1 cellular context compared by ENCODE assay signal in the genomic region with DNA sequence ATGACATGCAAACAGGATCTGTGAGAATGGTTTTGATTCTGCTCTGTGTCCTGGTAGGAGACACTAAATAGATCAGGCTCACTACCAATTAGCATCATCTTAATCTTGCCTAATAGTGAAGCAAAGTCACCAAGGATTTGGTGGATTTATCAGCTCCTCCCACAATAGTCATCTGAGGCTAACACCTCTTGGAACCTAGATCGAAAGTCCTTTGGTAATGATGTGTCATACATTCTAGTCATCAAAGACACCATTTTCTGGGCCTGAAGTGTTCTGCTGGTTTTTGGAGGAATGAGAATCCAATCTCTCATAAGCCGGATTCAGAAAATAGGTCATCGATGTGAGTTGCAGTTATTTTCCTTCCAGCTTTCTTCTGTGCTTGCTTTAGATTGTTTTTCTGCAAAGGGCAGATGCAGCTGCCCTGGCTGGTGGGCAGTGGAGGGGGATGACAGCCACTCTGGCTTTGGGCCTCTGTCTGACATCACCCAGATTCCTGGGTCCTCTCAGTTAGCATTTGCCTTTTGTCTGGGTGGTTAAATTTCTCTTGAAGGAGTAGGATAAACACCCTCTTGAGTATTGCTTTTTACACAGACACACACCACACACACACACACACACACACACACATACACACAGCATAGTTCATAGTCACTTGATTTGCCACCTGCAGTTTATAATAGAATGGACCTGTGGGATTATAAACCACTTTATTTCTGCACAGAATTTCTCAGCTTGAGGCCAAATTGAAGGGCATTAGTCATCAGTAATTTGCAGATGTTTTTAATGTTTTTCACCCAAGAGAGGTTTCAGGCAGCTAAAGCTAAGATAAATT.
TF ChIP-seq lines count a peak whose summit lies in the region.

A gene with protein sequence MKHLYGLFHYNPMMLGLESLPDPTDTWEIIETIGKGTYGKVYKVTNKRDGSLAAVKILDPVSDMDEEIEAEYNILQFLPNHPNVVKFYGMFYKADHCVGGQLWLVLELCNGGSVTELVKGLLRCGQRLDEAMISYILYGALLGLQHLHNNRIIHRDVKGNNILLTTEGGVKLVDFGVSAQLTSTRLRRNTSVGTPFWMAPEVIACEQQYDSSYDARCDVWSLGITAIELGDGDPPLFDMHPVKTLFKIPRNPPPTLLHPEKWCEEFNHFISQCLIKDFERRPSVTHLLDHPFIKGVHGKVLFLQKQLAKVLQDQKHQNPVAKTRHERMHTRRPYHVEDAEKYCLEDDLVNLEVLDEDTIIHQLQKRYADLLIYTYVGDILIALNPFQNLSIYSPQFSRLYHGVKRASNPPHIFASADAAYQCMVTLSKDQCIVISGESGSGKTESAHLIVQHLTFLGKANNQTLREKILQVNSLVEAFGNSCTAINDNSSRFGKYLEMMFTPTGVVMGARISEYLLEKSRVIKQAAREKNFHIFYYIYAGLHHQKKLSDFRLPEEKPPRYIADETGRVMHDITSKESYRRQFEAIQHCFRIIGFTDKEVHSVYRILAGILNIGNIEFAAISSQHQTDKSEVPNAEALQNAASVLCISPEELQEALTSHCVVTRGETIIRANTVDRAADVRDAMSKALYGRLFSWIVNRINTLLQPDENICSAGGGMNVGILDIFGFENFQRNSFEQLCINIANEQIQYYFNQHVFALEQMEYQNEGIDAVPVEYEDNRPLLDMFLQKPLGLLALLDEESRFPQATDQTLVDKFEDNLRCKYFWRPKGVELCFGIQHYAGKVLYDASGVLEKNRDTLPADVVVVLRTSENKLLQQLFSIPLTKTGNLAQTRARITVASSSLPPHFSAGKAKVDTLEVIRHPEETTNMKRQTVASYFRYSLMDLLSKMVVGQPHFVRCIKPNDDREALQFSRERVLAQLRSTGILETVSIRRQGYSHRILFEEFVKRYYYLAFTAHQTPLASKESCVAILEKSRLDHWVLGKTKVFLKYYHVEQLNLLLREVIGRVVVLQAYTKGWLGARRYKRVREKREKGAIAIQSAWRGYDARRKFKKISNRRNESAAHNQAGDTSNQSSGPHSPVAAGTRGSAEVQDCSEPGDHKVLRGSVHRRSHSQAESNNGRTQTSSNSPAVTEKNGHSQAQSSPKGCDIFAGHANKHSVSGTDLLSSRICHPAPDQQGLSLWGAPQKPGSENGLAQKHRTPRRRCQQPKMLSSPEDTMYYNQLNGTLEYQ (N-terminal part only) (plus strand): TSS at position 198 of the 832 bp plus-strand sequence. CDS start 141 bp downstream, at position 339.

TF ChIP-seq in H1, 55 proteins besides CTCF, POLR2A, EP300 and RAD21:
- TF ChIP-seq PHF8 (conservative IDR thresholded peaks at IDR 0.05; ENCODE audit: low read depth, low read length), result no peak
- no peak for TF ChIP-seq YY1 (IDR thresholded peaks at IDR 0.05; ENCODE audit: low read depth, low read length)
- TF ChIP-seq TCF12 (IDR thresholded peaks at IDR 0.05; ENCODE audit: low read depth, low read length), result no peak
- TF ChIP-seq BRCA1 (IDR thresholded peaks at IDR 0.05; ENCODE audit: low read depth, low read length), result no peak
- TF ChIP-seq BACH1 (IDR thresholded peaks at IDR 0.05; ENCODE audit: low read length), result no peak
- no peak for TF ChIP-seq CBX5 (IDR thresholded peaks at IDR 0.05; ENCODE audit: low read depth, low read length)
- no peak for TF ChIP-seq SIRT6 (IDR thresholded peaks at IDR 0.05; ENCODE audit: low read length)
- no peak for TF ChIP-seq RBBP5 (IDR thresholded peaks at IDR 0.05; ENCODE audit: borderline replicate concordance, low read depth, low read length)
- TF ChIP-seq SIN3A (conservative IDR thresholded peaks at IDR 0.05 in 1 of 2, IDR thresholded peaks at IDR 0.05 in 1 of 2; ENCODE audit: low read depth in 1 of 2, low read length in 2 of 2), result no peak
- no peak for TF ChIP-seq KDM5A (IDR thresholded peaks at IDR 0.05; ENCODE audit: low read length)
- no peak for TF ChIP-seq HDAC6 (IDR thresholded peaks at IDR 0.05; ENCODE audit: low read depth, low read length)
- TF ChIP-seq, protein P1, sequence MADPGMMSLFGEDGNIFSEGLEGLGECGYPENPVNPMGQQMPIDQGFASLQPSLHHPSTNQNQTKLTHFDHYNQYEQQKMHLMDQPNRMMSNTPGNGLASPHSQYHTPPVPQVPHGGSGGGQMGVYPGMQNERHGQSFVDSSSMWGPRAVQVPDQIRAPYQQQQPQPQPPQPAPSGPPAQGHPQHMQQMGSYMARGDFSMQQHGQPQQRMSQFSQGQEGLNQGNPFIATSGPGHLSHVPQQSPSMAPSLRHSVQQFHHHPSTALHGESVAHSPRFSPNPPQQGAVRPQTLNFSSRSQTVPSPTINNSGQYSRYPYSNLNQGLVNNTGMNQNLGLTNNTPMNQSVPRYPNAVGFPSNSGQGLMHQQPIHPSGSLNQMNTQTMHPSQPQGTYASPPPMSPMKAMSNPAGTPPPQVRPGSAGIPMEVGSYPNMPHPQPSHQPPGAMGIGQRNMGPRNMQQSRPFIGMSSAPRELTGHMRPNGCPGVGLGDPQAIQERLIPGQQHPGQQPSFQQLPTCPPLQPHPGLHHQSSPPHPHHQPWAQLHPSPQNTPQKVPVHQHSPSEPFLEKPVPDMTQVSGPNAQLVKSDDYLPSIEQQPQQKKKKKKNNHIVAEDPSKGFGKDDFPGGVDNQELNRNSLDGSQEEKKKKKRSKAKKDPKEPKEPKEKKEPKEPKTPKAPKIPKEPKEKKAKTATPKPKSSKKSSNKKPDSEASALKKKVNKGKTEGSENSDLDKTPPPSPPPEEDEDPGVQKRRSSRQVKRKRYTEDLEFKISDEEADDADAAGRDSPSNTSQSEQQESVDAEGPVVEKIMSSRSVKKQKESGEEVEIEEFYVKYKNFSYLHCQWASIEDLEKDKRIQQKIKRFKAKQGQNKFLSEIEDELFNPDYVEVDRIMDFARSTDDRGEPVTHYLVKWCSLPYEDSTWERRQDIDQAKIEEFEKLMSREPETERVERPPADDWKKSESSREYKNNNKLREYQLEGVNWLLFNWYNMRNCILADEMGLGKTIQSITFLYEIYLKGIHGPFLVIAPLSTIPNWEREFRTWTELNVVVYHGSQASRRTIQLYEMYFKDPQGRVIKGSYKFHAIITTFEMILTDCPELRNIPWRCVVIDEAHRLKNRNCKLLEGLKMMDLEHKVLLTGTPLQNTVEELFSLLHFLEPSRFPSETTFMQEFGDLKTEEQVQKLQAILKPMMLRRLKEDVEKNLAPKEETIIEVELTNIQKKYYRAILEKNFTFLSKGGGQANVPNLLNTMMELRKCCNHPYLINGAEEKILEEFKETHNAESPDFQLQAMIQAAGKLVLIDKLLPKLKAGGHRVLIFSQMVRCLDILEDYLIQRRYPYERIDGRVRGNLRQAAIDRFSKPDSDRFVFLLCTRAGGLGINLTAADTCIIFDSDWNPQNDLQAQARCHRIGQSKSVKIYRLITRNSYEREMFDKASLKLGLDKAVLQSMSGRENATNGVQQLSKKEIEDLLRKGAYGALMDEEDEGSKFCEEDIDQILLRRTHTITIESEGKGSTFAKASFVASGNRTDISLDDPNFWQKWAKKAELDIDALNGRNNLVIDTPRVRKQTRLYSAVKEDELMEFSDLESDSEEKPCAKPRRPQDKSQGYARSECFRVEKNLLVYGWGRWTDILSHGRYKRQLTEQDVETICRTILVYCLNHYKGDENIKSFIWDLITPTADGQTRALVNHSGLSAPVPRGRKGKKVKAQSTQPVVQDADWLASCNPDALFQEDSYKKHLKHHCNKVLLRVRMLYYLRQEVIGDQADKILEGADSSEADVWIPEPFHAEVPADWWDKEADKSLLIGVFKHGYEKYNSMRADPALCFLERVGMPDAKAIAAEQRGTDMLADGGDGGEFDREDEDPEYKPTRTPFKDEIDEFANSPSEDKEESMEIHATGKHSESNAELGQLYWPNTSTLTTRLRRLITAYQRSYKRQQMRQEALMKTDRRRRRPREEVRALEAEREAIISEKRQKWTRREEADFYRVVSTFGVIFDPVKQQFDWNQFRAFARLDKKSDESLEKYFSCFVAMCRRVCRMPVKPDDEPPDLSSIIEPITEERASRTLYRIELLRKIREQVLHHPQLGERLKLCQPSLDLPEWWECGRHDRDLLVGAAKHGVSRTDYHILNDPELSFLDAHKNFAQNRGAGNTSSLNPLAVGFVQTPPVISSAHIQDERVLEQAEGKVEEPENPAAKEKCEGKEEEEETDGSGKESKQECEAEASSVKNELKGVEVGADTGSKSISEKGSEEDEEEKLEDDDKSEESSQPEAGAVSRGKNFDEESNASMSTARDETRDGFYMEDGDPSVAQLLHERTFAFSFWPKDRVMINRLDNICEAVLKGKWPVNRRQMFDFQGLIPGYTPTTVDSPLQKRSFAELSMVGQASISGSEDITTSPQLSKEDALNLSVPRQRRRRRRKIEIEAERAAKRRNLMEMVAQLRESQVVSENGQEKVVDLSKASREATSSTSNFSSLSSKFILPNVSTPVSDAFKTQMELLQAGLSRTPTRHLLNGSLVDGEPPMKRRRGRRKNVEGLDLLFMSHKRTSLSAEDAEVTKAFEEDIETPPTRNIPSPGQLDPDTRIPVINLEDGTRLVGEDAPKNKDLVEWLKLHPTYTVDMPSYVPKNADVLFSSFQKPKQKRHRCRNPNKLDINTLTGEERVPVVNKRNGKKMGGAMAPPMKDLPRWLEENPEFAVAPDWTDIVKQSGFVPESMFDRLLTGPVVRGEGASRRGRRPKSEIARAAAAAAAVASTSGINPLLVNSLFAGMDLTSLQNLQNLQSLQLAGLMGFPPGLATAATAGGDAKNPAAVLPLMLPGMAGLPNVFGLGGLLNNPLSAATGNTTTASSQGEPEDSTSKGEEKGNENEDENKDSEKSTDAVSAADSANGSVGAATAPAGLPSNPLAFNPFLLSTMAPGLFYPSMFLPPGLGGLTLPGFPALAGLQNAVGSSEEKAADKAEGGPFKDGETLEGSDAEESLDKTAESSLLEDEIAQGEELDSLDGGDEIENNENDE (IDR thresholded peaks at IDR 0.05; ENCODE audit: insufficient replicate concordance, low read length), result no peak
- no peak for TF ChIP-seq CHD1 (IDR thresholded peaks at IDR 0.05; ENCODE audit: low read depth, low read length)
- no peak for TF ChIP-seq KDM1A (IDR thresholded peaks at IDR 0.05; ENCODE audit: borderline replicate concordance, low read length)
- TF ChIP-seq, protein P2, sequence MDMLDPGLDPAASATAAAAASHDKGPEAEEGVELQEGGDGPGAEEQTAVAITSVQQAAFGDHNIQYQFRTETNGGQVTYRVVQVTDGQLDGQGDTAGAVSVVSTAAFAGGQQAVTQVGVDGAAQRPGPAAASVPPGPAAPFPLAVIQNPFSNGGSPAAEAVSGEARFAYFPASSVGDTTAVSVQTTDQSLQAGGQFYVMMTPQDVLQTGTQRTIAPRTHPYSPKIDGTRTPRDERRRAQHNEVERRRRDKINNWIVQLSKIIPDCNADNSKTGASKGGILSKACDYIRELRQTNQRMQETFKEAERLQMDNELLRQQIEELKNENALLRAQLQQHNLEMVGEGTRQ (IDR thresholded peaks at IDR 0.05; ENCODE audit: low read length), result no peak
- TF ChIP-seq NANOG (IDR thresholded peaks at IDR 0.05; ENCODE audit: insufficient read depth, low read depth, low read length, poor library complexity, severe bottlenecking), result no peak
- no peak for TF ChIP-seq KDM4A (IDR thresholded peaks at IDR 0.05; ENCODE audit: low read depth, low read length, severe bottlenecking)
